In genomic region chr16:85192233-85192632, GRCh38 we compare ENCODE assay signal across 17 cellular contexts.
"Had no signal": no experiment of that assay in that cellular context is flagged by ENCODE, and none has a peak within 500 bp of the region (broad histone marks: within the 10 kb centered on the region; RNA-seq: fewer than 3 reads in every experiment).

No MANE protein-coding gene starts in this region.

- ATAC-seq: activated CD8-positive, alpha-beta T cell treated with anti-CD3 and anti-CD28 coated beads for 36 hours; naive thymus-derived CD8-positive, alpha-beta T cell; pancreas; stimulated activated naive CD8-positive, alpha-beta T cell treated with anti-CD3 and anti-CD28 coated beads, Interleukin-15, Interleukin-2, amounts not matched to agents 100 U/mL and 50 U/mL, for 24 hours had no signal

- H3K27me3 Mint-ChIP-seq: activated T-cell treated with anti-CD3 and anti-CD28 coated beads, Interleukin-2, amount 50 U/mL, for 24 hours had no signal

- H3K36me3 ChIP-seq: esophagus squamous epithelium, neutrophil, pancreas, transverse colon, vagina had no signal

- H3K27me3 ChIP-seq: hepatocyte, pancreas, transverse colon, vagina had no signal

- H3K9me3 ChIP-seq: neutrophil, pancreas, transverse colon had no signal

- H3K4me3 ChIP-seq: esophagus squamous epithelium, hepatocyte, pancreas, transverse colon, vagina had no signal

- H3K4me3 Mint-ChIP-seq: activated CD4-positive, alpha-beta T cell treated with anti-CD3 and anti-CD28 coated beads, Interleukin-2, amount 10 ng/mL, durations not matched to agents 24 days and 14 days; activated CD8-positive, alpha-beta T cell treated with anti-CD3 and anti-CD28 coated beads for 36 hours; activated naive CD4-positive, alpha-beta T cell treated with anti-CD3 and anti-CD28 coated beads for 36 hours; activated T-cell treated with anti-CD3 and anti-CD28 coated beads, Interleukin-2, amount 50 U/mL, for 24 hours; naive thymus-derived CD8-positive, alpha-beta T cell had no signal

- H3K9me3 Mint-ChIP-seq: activated CD4-positive, alpha-beta T cell treated with anti-CD3 and anti-CD28 coated beads, Interleukin-2, amount 10 ng/mL, durations not matched to agents 24 days and 14 days had no signal

- H3K27ac ChIP-seq: hepatocyte, neutrophil, pancreas, vagina had no signal

- FAIRE-seq: endometrium, pancreas had no signal

- DNase-seq: activated CD4-positive, alpha-beta T cell treated with anti-CD3 and anti-CD28 coated beads, Interleukin-2, amount 10 ng/mL, durations not matched to agents 24 days and 14 days; activated CD8-positive, alpha-beta T cell treated with anti-CD3 and anti-CD28 coated beads for 36 hours; activated naive CD4-positive, alpha-beta T cell treated with anti-CD3 and anti-CD28 coated beads for 36 hours; activated T-cell treated with anti-CD3 and anti-CD28 coated beads, Interleukin-2, amount 50 U/mL, for 24 hours; cerebellar nuclear complex; cortex of kidney; esophagus squamous epithelium; naive thymus-derived CD8-positive, alpha-beta T cell; stimulated activated CD4-positive, alpha-beta T cell treated with anti-CD3 and anti-CD28 coated beads, Interleukin-2, amount 100 ng/mL, for 24 hours; stimulated activated naive CD8-positive, alpha-beta T cell treated with anti-CD3 and anti-CD28 coated beads, Interleukin-15, Interleukin-2, amounts not matched to agents 100 U/mL and 50 U/mL, for 24 hours; T1000; transverse colon had no signal

- H3K27ac Mint-ChIP-seq: activated CD4-positive, alpha-beta T cell treated with anti-CD3 and anti-CD28 coated beads, Interleukin-2, amount 10 ng/mL, durations not matched to agents 24 days and 14 days; activated CD8-positive, alpha-beta T cell treated with anti-CD3 and anti-CD28 coated beads for 36 hours; activated naive CD4-positive, alpha-beta T cell treated with anti-CD3 and anti-CD28 coated beads for 36 hours; activated T-cell treated with anti-CD3 and anti-CD28 coated beads, Interleukin-2, amount 50 U/mL, for 24 hours; naive thymus-derived CD8-positive, alpha-beta T cell had no signal

- H3K4me1 Mint-ChIP-seq: activated CD4-positive, alpha-beta T cell treated with anti-CD3 and anti-CD28 coated beads, Interleukin-2, amount 10 ng/mL, durations not matched to agents 24 days and 14 days; naive thymus-derived CD8-positive, alpha-beta T cell had no signal
